Comparison of ENCODE assay signal across 8 cellular contexts in the genomic region with DNA sequence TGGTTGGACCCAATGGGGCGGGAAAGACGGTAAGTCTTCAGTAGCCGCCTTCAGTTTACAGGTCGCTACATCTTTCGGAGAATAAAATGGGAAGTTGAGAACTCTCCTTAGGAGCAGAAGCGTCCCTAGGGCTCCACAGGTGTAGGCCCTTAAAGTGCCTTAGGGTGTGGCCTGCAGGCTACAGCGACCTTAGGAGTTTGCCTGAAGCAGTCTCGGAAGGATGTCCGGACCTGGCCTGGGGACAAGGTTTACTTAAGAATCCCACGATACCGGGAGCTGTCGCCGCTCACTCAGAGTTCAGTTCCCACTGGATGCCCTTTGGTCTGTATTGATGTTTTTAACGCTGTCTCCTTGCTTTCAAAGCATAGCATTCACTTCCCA. TPM values are rescaled to one million over a fixed set of nuclear protein-coding genes. Genes with fewer than 3 reads are reported as not detected.
A peak's percentile ranks its signal among the peaks of the same experiment; 100 is the strongest.
DNase-seq lines count a peak whose midpoint lies in the region; ATAC-seq and TF ChIP-seq lines count a peak whose summit lies in the region.

No MANE protein-coding gene starts in this region.

- TF ChIP-seq CTCF in AG09309 (IDR thresholded peaks at IDR 0.05; ENCODE audit: control insufficient read depth, insufficient read depth, low read depth, low read length, missing control alignments) (no peak), body of pancreas (IDR thresholded peaks at IDR 0.05) (no peak)

- H3K36me3 ChIP-seq in SJCRH30, result no peaks in the 10 kb centered on the region; the same call in 1 of the 2 replicates
- no peaks in the 10 kb centered on the region for H3K36me3 ChIP-seq in body of pancreas (replicated peaks in 1 of 2; ENCODE audit: insufficient read depth in 1 of 2, low read depth in 2 of 2)

- 1% methylated on average over 10 to 14 of the region's 14 CpGs for WGBS in body of pancreas, 2 donors

- peak overlapping the region; percentile 96 for H3K4me3 ChIP-seq in AG09309 (ENCODE audit: control insufficient read depth, low read depth, low read length)
- H3K4me3 ChIP-seq in SJCRH30, result peak overlapping the region; percentile 62
- peak overlapping the region; percentile 58 to 79 for H3K4me3 ChIP-seq in body of pancreas

- H3K27ac ChIP-seq in SJCRH30 (peak overlapping the region; percentile 31), body of pancreas (peak overlapping the region; percentile 52 to 85 (median 80))

- H3K4me1 ChIP-seq in SJCRH30 (no peaks in the 10 kb centered on the region), body of pancreas (peaks cover 21% of the 10 kb centered on the region)

- intact Hi-C loops in body of pancreas (cut with DNase I), result no loop called here

- no peaks in the 10 kb centered on the region; the same call in 1 of the 2 replicates for H3K9me3 ChIP-seq in SJCRH30 (replicated peaks)
- no peaks in the 10 kb centered on the region for H3K9me3 ChIP-seq in body of pancreas

- no peak for TF ChIP-seq POLR2A in body of pancreas (IDR thresholded peaks at IDR 0.05)

- no peak for DNase-seq in AG09309 (ENCODE audit: low read depth)
- DNase-seq in SJCRH30, result peak; percentile 44 to 58
- peak; percentile 37 to 54 (median 44) for DNase-seq in body of pancreas
- peak; percentile 33 for DNase-seq in iris pigment epithelial cell (ENCODE audit: low read depth)
- DNase-seq in stimulated activated CD4-positive, alpha-beta T cell treated with anti-CD3 and anti-CD28 coated beads, Interleukin-15, amount 100 ng/mL, for 24 hours, result peak; percentile 59

- ATAC-seq in GM18498 (IDR thresholded peaks at IDR 0.05; ENCODE audit: unreplicated experiment) (peak; percentile 42), HG03103 (IDR thresholded peaks at IDR 0.05; ENCODE audit: low read depth, unreplicated experiment) (peak; percentile 30), body of pancreas (peak; percentile 57), HG02970 (IDR thresholded peaks at IDR 0.05; ENCODE audit: low FRiP score, unreplicated experiment) (no peak)

- H3K27me3 ChIP-seq in SJCRH30 (no peaks in the 10 kb centered on the region), body of pancreas (no peaks in the 10 kb centered on the region)

RNA-seq across cellular contexts. Expression of a gene that starts 0.6 kb away (rescaled TPM):
- total RNA-seq in SJCRH30 (2014; rRNA removed; shearing (Covaris generic)), result 23.3 and 28.2 TPM in 2 replicates
- total RNA-seq in body of pancreas, result 10 to 100 TPM; 18.7 to 42.5 TPM

RNA-seq across cellular contexts. Expression of a gene that starts 14.1 kb away (rescaled TPM):
- total RNA-seq in SJCRH30 (2014; rRNA removed; shearing (Covaris generic)), result not detected in 2 replicates
- total RNA-seq in body of pancreas, result not detected
